Comparison of ENCODE assay signal across 25 cellular contexts in genomic region chr7:40723829-40724228, GRCh38.
"Had no signal": no experiment of that assay in that cellular context is flagged by ENCODE, and none has a peak within 500 bp of the region (broad histone marks: within the 10 kb centered on the region; RNA-seq: fewer than 3 reads in every experiment).

No MANE protein-coding gene starts in this region.

- H3K27me3 Mint-ChIP-seq: activated CD8-positive, alpha-beta T cell treated with anti-CD3 and anti-CD28 coated beads for 36 hours; activated naive CD4-positive, alpha-beta T cell treated with anti-CD3 and anti-CD28 coated beads, Interleukin-2, amount 50 U/mL, for 24 hours had no signal

- H3K36me3 Mint-ChIP-seq: activated naive CD4-positive, alpha-beta T cell treated with anti-CD3 and anti-CD28 coated beads, Interleukin-2, amount 50 U/mL, for 24 hours had no signal

- H3K4me1 Mint-ChIP-seq: activated naive CD4-positive, alpha-beta T cell treated with anti-CD3 and anti-CD28 coated beads, Interleukin-2, amount 50 U/mL, for 24 hours had no signal

- ATAC-seq: activated CD4-positive, CD25-positive, alpha-beta regulatory T cell treated with anti-CD3 and anti-CD28 coated beads, Interleukin-2, amount 50 U/mL, for 24 hours; activated CD8-positive, alpha-beta T cell treated with anti-CD3 and anti-CD28 coated beads for 36 hours had no signal

- H3K36me3 ChIP-seq: brain microvascular endothelial cell, cardiac muscle cell, MG63, Peyer's patch, SJCRH30 had no signal

- H3K27ac ChIP-seq: brain microvascular endothelial cell, cardiac muscle cell, Peyer's patch, RWPE1, SJCRH30 had no signal

- H3K4me3 Mint-ChIP-seq: activated CD8-positive, alpha-beta T cell treated with anti-CD3 and anti-CD28 coated beads for 36 hours; activated naive CD4-positive, alpha-beta T cell treated with anti-CD3 and anti-CD28 coated beads, Interleukin-2, amount 50 U/mL, for 24 hours; activated T-helper 1 cell treated with anti-CD3 and anti-CD28 coated beads, Interleukin-12 subunit alpha, Interleukin-12 subunit beta, Interleukin-2, Interleukin-4 antibody, amounts not matched to agents 30 ng/mL and 10 ng/mL and 1 ng/mL, durations not matched to agents 14 hours and 24 hours and 36 hours; T-helper 1 cell treated with Interleukin-12 subunit alpha and Interleukin-12 subunit beta and Interleukin-4 antibody, amounts not matched to agents 30 μg/mL and 1 μg/mL, for 36 hours had no signal

- H3K9me3 Mint-ChIP-seq: activated CD8-positive, alpha-beta T cell treated with anti-CD3 and anti-CD28 coated beads for 36 hours; activated naive CD4-positive, alpha-beta T cell treated with anti-CD3 and anti-CD28 coated beads, Interleukin-2, amount 50 U/mL, for 24 hours; activated T-helper 1 cell treated with anti-CD3 and anti-CD28 coated beads, Interleukin-12 subunit alpha, Interleukin-12 subunit beta, Interleukin-2, Interleukin-4 antibody, amounts not matched to agents 30 ng/mL and 10 ng/mL and 1 ng/mL, durations not matched to agents 14 hours and 24 hours and 36 hours; T-helper 1 cell treated with Interleukin-12 subunit alpha and Interleukin-12 subunit beta and Interleukin-4 antibody, amounts not matched to agents 30 μg/mL and 1 μg/mL, for 36 hours had no signal

- H3K4me1 ChIP-seq: Peyer's patch had no signal

- H3K9me3 ChIP-seq: MG63, Peyer's patch, SJCRH30 had no signal

- DNase-seq: activated CD4-positive, alpha-beta T cell treated with anti-CD3 and anti-CD28 coated beads for 4 hours; activated CD8-positive, alpha-beta memory T cell treated with anti-CD3 and anti-CD28 coated beads, Interleukin-2, amount 50 U/mL, for 4 hours; activated CD8-positive, alpha-beta T cell treated with anti-CD3 and anti-CD28 coated beads for 36 hours; activated effector memory CD4-positive, alpha-beta T cell treated with Interleukin-2 at 50 U/mL for 16 hours; activated naive CD4-positive, alpha-beta T cell; amniotic stem cell; brain microvascular endothelial cell; MG63; MV-4-11; NCI-H1092 treated with DMSO at 0.1 percent for 48 hours; NCI-H1436; NCI-H1694 treated with DMSO at 0.1 percent for 48 hours; NCI-H2029 treated with DMSO at 0.1 percent for 48 hours; NCI-H510A treated with DMSO at 0.1 percent for 48 hours; NCI-H69; NK-92 treated with Interleukin-12 subunit alpha and Interleukin-12 subunit beta, amount 100 ng/mL, for 24 hours; Peyer's patch; Right ventricle myocardium superior; SJCRH30 had no signal

- H3K27ac Mint-ChIP-seq: activated CD8-positive, alpha-beta T cell treated with anti-CD3 and anti-CD28 coated beads for 36 hours; activated naive CD4-positive, alpha-beta T cell treated with anti-CD3 and anti-CD28 coated beads, Interleukin-2, amount 50 U/mL, for 24 hours; activated T-helper 1 cell treated with anti-CD3 and anti-CD28 coated beads, Interleukin-12 subunit alpha, Interleukin-12 subunit beta, Interleukin-2, Interleukin-4 antibody, amounts not matched to agents 30 ng/mL and 10 ng/mL and 1 ng/mL, durations not matched to agents 14 hours and 24 hours and 36 hours; T-helper 1 cell treated with Interleukin-12 subunit alpha and Interleukin-12 subunit beta and Interleukin-4 antibody, amounts not matched to agents 30 μg/mL and 1 μg/mL, for 36 hours had no signal

- H3K27me3 ChIP-seq: brain microvascular endothelial cell, cardiac muscle cell, MG63, Peyer's patch, SJCRH30 had no signal

- H3K4me3 ChIP-seq: cardiac muscle cell, MG63, Peyer's patch, SJCRH30 had no signal
